ENCODE assay signal across 1 cellular context in genomic region chr1:41102653-41103052, GRCh38.
TF ChIP-seq lines count a peak whose summit lies in the region.

No MANE protein-coding gene starts in this region.

TF ChIP-seq in SK-N-SH, 30 proteins besides CTCF, POLR2A, EP300 and RAD21 (continued from another document):
- no peak for TF ChIP-seq ZBTB33 (IDR thresholded peaks at IDR 0.05; ENCODE audit: borderline replicate concordance, low read depth)
TF ChIP-seq in SK-N-SH: peak in this region for 0.
